ENCODE assay signal across 23 cellular contexts in the genomic region with DNA sequence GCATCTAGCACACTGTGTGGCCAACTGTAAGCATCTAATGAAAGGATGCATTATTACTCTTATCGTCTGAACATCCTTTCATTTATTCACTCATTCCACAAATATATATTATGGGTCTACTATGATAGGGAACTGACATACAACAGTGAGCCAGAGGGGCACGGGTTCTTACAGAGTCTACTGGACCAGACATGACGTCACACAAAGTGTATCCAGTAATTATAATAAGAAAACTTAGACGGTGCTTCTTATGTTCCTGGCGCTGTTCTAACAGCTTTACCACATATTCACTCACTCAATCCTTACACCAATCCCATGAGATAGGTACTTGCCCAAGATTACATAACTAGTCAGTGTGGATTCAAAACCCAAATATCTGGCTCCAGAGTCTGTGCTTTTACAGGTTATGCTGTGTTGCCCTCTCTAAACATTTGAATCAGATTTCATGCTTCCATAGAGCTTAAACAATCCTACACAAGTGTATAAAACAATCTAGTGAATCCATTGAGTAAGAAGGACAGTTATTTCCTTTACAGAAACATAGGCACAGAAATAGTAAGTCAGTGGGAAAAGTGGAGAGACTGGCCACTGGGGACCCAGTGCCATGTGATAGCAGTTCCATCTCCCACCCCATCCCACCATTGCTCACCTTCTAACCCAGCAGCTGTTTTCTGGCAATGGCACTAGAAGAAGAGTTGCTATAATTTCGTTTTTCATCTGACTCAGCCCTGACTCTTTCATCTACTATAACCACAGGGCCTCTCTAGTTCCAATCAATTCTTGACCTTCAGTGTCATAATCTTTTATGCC. TPM values are rescaled to one million over a fixed set of nuclear protein-coding genes. Genes with fewer than 3 reads are reported as not detected.
A peak's percentile ranks its signal among the peaks of the same experiment; 100 is the strongest.
DNase-seq lines count a peak whose midpoint lies in the region; ATAC-seq and TF ChIP-seq lines count a peak whose summit lies in the region.
"Had no signal": no experiment of that assay in that cellular context is flagged by ENCODE, and none has a peak within 500 bp of the region (broad histone marks: within the 10 kb centered on the region; RNA-seq: fewer than 3 reads in every experiment).

No MANE protein-coding gene starts in this region.

- no peaks in the 10 kb centered on the region for H3K9me3 ChIP-seq in adipocyte (ENCODE audit: control insufficient read depth, low read length)
- no peaks in the 10 kb centered on the region for H3K9me3 ChIP-seq in prostate gland
- H3K9me3 ChIP-seq: upper lobe of right lung had no signal

- H3K4me1 ChIP-seq in adipocyte (ENCODE audit: control insufficient read depth, insufficient read depth, low read length) (no peaks in the 10 kb centered on the region), prostate gland (replicated peaks) (no peaks in the 10 kb centered on the region)

- H3K4me1 Mint-ChIP-seq in mesothelial cell of epicardium (peaks cover 29% of the 10 kb centered on the region), type B pancreatic cell (ENCODE audit: unreplicated experiment) (peaks cover 31% of the 10 kb centered on the region)
- H3K4me1 Mint-ChIP-seq: activated CD4-positive, alpha-beta T cell treated with anti-CD3 and anti-CD28 coated beads, Interleukin-2, amount 10 ng/mL, durations not matched to agents 7 days and 5 days; natural killer cell had no signal

- intact Hi-C loops in Right ventricle myocardium inferior (cut with DNase I), result no loop called here
- intact Hi-C loops in cardiac septum (cut with DNase I), result no loop called here
- intact Hi-C loops in prostate gland (cut with DNase I), result no loop called here

- ATAC-seq in Right ventricle myocardium inferior, result peak; percentile 59
- ATAC-seq: natural killer cell had no signal

- H3K4me3 ChIP-seq in adipocyte (ENCODE audit: low read length) (no peak overlapping the region), prostate gland (no peak overlapping the region)
- H3K4me3 ChIP-seq: PC-9, upper lobe of right lung had no signal

- H3K36me3 Mint-ChIP-seq in mesothelial cell of epicardium, result no peaks in the 10 kb centered on the region
- no peaks in the 10 kb centered on the region for H3K36me3 Mint-ChIP-seq in type B pancreatic cell
- H3K36me3 Mint-ChIP-seq: natural killer cell had no signal

- no peak for DNase-seq in Right ventricle myocardium inferior (ENCODE audit: missing footprints)
- no peak for DNase-seq in cardiac septum (ENCODE audit: low spot score)
- peak; percentile 19 for DNase-seq in adipocyte (ENCODE audit: low read depth)
- no peak for DNase-seq in mesothelial cell of epicardium (ENCODE audit: low spot score in 2 of 2, unreplicated experiment in 2 of 2)
- no peak for DNase-seq in type B pancreatic cell (ENCODE audit: extremely low spot score, unreplicated experiment)
- no peak for DNase-seq in activated CD4-positive, alpha-beta T cell treated with anti-CD3 and anti-CD28 coated beads, Interleukin-2, amount 50 U/mL, for 1 hour
- DNase-seq in prostate gland (ENCODE audit: low spot score), result no peak
- no peak for DNase-seq in hippocampal formation (lab: John Stamatoyannopoulos, UW)
- DNase-seq: activated CD4-positive, alpha-beta T cell treated with anti-CD3 and anti-CD28 coated beads, Interleukin-2, amount 10 ng/mL, durations not matched to agents 7 days and 5 days; activated effector memory CD4-positive, alpha-beta T cell treated with Interleukin-2 at 50 U/mL for 16 hours; COR-L47; cortex of kidney; foreskin melanocyte; mesenchymal stem cell; natural killer cell; NCI-H1930; NCI-H446; stimulated activated CD4-positive, alpha-beta T cell treated with anti-CD3 and anti-CD28 coated beads, Interleukin-4, amount 100 ng/mL, for 24 hours; upper lobe of right lung had no signal

- H3K9me3 Mint-ChIP-seq in mesothelial cell of epicardium (no peaks in the 10 kb centered on the region), type B pancreatic cell (no peaks in the 10 kb centered on the region)
- H3K9me3 Mint-ChIP-seq: activated CD4-positive, alpha-beta T cell treated with anti-CD3 and anti-CD28 coated beads, Interleukin-2, amount 10 ng/mL, durations not matched to agents 7 days and 5 days; natural killer cell; stimulated activated naive CD8-positive, alpha-beta T cell treated with anti-CD3 and anti-CD28 coated beads, Interleukin-15, Interleukin-2, amounts not matched to agents 100 ng/mL and 50 ng/mL, for 24 hours had no signal

- peak overlapping the region; percentile 39 for H3K27ac Mint-ChIP-seq in mesothelial cell of epicardium
- no peak overlapping the region for H3K27ac Mint-ChIP-seq in type B pancreatic cell
- H3K27ac Mint-ChIP-seq: activated CD4-positive, alpha-beta T cell treated with anti-CD3 and anti-CD28 coated beads, Interleukin-2, amount 10 ng/mL, durations not matched to agents 7 days and 5 days; natural killer cell; stimulated activated naive CD8-positive, alpha-beta T cell treated with anti-CD3 and anti-CD28 coated beads, Interleukin-15, Interleukin-2, amounts not matched to agents 100 ng/mL and 50 ng/mL, for 24 hours had no signal

- TF ChIP-seq POLR2A in prostate gland (IDR thresholded peaks at IDR 0.05), result no peak

- no peak overlapping the region for H3K9ac ChIP-seq in adipocyte (ENCODE audit: low read length)
- H3K9ac ChIP-seq: KMS-11, parathyroid adenoma had no signal

- H3K27ac ChIP-seq in prostate gland, result no peak overlapping the region
- H3K27ac ChIP-seq: KMS-11, parathyroid adenoma, PC-9, upper lobe of right lung had no signal

- no peaks in the 10 kb centered on the region for H3K36me3 ChIP-seq in adipocyte (ENCODE audit: control insufficient read depth, insufficient read depth, low read length, severe bottlenecking)
- H3K36me3 ChIP-seq in prostate gland, result no peaks in the 10 kb centered on the region
- H3K36me3 ChIP-seq: upper lobe of right lung had no signal

- WGBS in prostate gland, result 63% methylated on average over 6 of the region's 6 CpGs

- TF ChIP-seq CTCF in mesothelial cell of epicardium (IDR thresholded peaks at IDR 0.05; ENCODE audit: unreplicated experiment) (no peak), type B pancreatic cell (conservative IDR thresholded peaks at IDR 0.05) (no peak), prostate gland (IDR thresholded peaks at IDR 0.05) (no peak)

- H3K4me3 Mint-ChIP-seq in mesothelial cell of epicardium (no peak overlapping the region), type B pancreatic cell (peak overlapping the region; percentile 15)
- H3K4me3 Mint-ChIP-seq: activated CD4-positive, alpha-beta T cell treated with anti-CD3 and anti-CD28 coated beads, Interleukin-2, amount 10 ng/mL, durations not matched to agents 7 days and 5 days; natural killer cell; stimulated activated naive CD8-positive, alpha-beta T cell treated with anti-CD3 and anti-CD28 coated beads, Interleukin-15, Interleukin-2, amounts not matched to agents 100 ng/mL and 50 ng/mL, for 24 hours had no signal

- H3K27me3 Mint-ChIP-seq in mesothelial cell of epicardium (ENCODE audit: low read depth) (no peaks in the 10 kb centered on the region), type B pancreatic cell (no peaks in the 10 kb centered on the region)
- H3K27me3 Mint-ChIP-seq: stimulated activated naive CD8-positive, alpha-beta T cell treated with anti-CD3 and anti-CD28 coated beads, Interleukin-15, Interleukin-2, amounts not matched to agents 100 ng/mL and 50 ng/mL, for 24 hours had no signal

- H3K27me3 ChIP-seq in adipocyte (replicated peaks; ENCODE audit: control insufficient read depth, insufficient read depth, low read length), result no peaks in the 10 kb centered on the region
- no peaks in the 10 kb centered on the region for H3K27me3 ChIP-seq in prostate gland (replicated peaks; ENCODE audit: insufficient read depth)
- H3K27me3 ChIP-seq: upper lobe of right lung had no signal

RNA-seq across cellular contexts. Expression of a gene that starts 24.2 kb away (rescaled TPM):
- total RNA-seq in Right ventricle myocardium inferior (47.9 TPM), cardiac septum (60.9 TPM), mesothelial cell of epicardium (52.9 to 62.2 TPM (median 58.7 TPM) in 3 replicates), type B pancreatic cell (ENCODE audit: low replicate concordance) (39.3 and 56.0 TPM in 2 replicates), prostate gland (10 to 100 TPM; 28.0 to 33.8 TPM)
